20 cellular contexts compared by ENCODE assay signal in genomic region chr9:18077941-18078678, GRCh38.
"Had no signal": no experiment of that assay in that cellular context is flagged by ENCODE, and none has a peak within 500 bp of the region (broad histone marks: within the 10 kb centered on the region; RNA-seq: fewer than 3 reads in every experiment).

No MANE protein-coding gene starts in this region.

- H3K27me3 ChIP-seq: hepatocyte, pancreas, tibial artery, upper lobe of left lung, vagina had no signal

- H3K9me3 ChIP-seq: pancreas, suprapubic skin, tibial artery, upper lobe of left lung, vagina had no signal

- H3K27ac Mint-ChIP-seq: dendritic cell treated with granulocyte-macrophage colony-stimulating factor and Interleukin-4, amounts not matched to agents 40 ng/mL and 50 ng/mL, for 4 days; effector memory CD8-positive, alpha-beta T cell; naive thymus-derived CD8-positive, alpha-beta T cell; progenitor cell of endocrine pancreas; stimulated activated effector memory CD8-positive, alpha-beta T cell treated with anti-CD3 and anti-CD28 coated beads, Interleukin-12 subunit alpha, Interleukin-12 subunit beta, amount 100 ng/mL, for 72 hours had no signal

- H3K4me1 Mint-ChIP-seq: naive thymus-derived CD8-positive, alpha-beta T cell; neural crest cell; stimulated activated effector memory CD8-positive, alpha-beta T cell treated with anti-CD3 and anti-CD28 coated beads, Interleukin-12 subunit alpha, Interleukin-12 subunit beta, amount 100 ng/mL, for 72 hours had no signal

- H3K4me1 ChIP-seq: pancreas, suprapubic skin, upper lobe of left lung, vagina had no signal

- H3K36me3 ChIP-seq: pancreas, suprapubic skin, tibial artery, upper lobe of left lung, vagina had no signal

- H3K27me3 Mint-ChIP-seq: dendritic cell treated with granulocyte-macrophage colony-stimulating factor and Interleukin-4, amounts not matched to agents 40 ng/mL and 50 ng/mL, for 4 days; effector memory CD8-positive, alpha-beta T cell had no signal

- H2AFZ ChIP-seq: hepatocyte had no signal

- H3K4me2 ChIP-seq: hepatocyte, smooth muscle cell had no signal

- H3K27ac ChIP-seq: hepatocyte, pancreas, suprapubic skin, tibial artery, upper lobe of left lung, vagina had no signal

- H3K4me3 ChIP-seq: hepatocyte, pancreas, smooth muscle cell, suprapubic skin, tibial artery, upper lobe of left lung, vagina had no signal

- H3K36me3 Mint-ChIP-seq: naive thymus-derived CD8-positive, alpha-beta T cell; stimulated activated effector memory CD8-positive, alpha-beta T cell treated with anti-CD3 and anti-CD28 coated beads, Interleukin-12 subunit alpha, Interleukin-12 subunit beta, amount 100 ng/mL, for 72 hours had no signal

- H3K79me2 ChIP-seq: hepatocyte had no signal

- DNase-seq: effector memory CD8-positive, alpha-beta T cell; erythroblast; foreskin melanocyte; kidney; naive thymus-derived CD8-positive, alpha-beta T cell; pancreas; right cardiac atrium; stimulated activated CD4-positive, alpha-beta T cell treated with anti-CD3 and anti-CD28 coated beads, Interleukin-4, amount 100 ng/mL, for 1 hour; stimulated activated CD8-positive, alpha-beta memory T cell treated with anti-CD3 and anti-CD28 coated beads, Interleukin-4, amount 100 ng/mL, for 48 hours; stimulated activated naive CD8-positive, alpha-beta T cell treated with anti-CD3 and anti-CD28 coated beads, Interleukin-15, Interleukin-2, amounts not matched to agents 100 U/mL and 50 U/mL, for 24 hours; tibial artery; upper lobe of left lung had no signal

- H3K9me3 Mint-ChIP-seq: dendritic cell treated with granulocyte-macrophage colony-stimulating factor and Interleukin-4, amounts not matched to agents 40 ng/mL and 50 ng/mL, for 4 days had no signal

- H3K4me3 Mint-ChIP-seq: dendritic cell treated with granulocyte-macrophage colony-stimulating factor and Interleukin-4, amounts not matched to agents 40 ng/mL and 50 ng/mL, for 4 days; effector memory CD8-positive, alpha-beta T cell; naive thymus-derived CD8-positive, alpha-beta T cell; neural crest cell; stimulated activated effector memory CD8-positive, alpha-beta T cell treated with anti-CD3 and anti-CD28 coated beads, Interleukin-12 subunit alpha, Interleukin-12 subunit beta, amount 100 ng/mL, for 72 hours had no signal

- ATAC-seq: effector memory CD8-positive, alpha-beta T cell; naive thymus-derived CD8-positive, alpha-beta T cell; pancreas; right cardiac atrium; stimulated activated effector memory CD8-positive, alpha-beta T cell treated with anti-CD3 and anti-CD28 coated beads, Interleukin-12 subunit alpha, Interleukin-12 subunit beta, amount 100 ng/mL, for 72 hours; stimulated activated naive CD8-positive, alpha-beta T cell treated with anti-CD3 and anti-CD28 coated beads, Interleukin-15, Interleukin-2, amounts not matched to agents 100 U/mL and 50 U/mL, for 24 hours had no signal
